Comparison of ENCODE assay signal across 23 cellular contexts in the genomic region with DNA sequence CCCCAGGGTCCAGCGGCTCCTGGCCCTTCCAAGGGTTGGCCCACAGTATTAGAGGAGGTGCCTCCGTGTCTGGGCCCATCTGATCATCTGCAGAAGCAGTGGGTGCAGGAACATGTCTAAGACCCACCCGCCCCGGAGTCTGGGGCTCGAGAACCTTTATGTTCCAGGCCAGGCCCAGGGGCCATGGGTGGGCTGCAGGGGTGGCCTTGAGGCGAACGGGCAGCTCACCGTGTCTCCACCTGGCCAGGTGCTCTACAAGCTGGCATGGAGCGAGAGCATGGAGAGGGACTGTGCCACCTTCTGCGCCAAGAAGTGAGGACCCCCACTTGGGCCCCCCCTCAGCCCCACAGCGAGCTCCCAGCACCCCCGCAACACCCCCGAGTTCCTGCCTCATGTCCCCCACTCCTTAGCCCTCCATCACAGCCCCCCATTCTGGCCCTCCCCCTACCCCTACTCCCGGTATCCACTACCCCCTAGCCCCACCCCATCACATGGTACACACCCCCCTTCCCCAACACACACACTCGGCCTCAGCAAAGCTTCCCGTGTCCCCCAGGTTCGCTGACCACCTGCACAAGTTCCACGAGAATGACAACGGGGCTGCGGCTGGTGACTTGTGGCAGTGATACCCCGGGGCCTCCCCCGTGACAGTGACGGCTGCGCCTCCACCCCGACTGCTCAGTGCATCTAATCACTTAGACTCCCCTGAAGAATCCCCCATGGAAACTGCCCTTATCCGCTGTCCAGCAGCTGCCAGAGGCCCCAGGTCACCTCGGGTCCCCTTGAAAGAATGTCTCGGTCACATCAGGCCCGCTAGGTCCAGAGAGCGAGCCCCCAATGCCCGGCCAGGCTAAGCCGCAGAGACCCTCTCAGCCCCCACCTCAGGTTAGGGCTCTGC.
"Had no signal": no experiment of that assay in that cellular context is flagged by ENCODE, and none has a peak within 500 bp of the region (broad histone marks: within the 10 kb centered on the region; RNA-seq: fewer than 3 reads in every experiment).

No MANE protein-coding gene starts in this region.

- H3K9me3 Mint-ChIP-seq: activated CD4-positive, alpha-beta memory T cell treated with anti-CD3 and anti-CD28 coated beads, Interleukin-2, amount 10 ng/mL, durations not matched to agents 7 days and 5 days; activated naive CD4-positive, alpha-beta T cell treated with anti-CD3 and anti-CD28 coated beads for 36 hours; activated T-helper 17 cell treated with anti-CD3 and anti-CD28 coated beads, Interleukin-2, amount 50 U/mL, for 72 hours; brain; T-cell had no signal

- H2AFZ ChIP-seq: PC-9 had no signal

- H3K9ac ChIP-seq: KMS-11 had no signal

- H3K4me3 Mint-ChIP-seq: activated CD4-positive, alpha-beta memory T cell treated with anti-CD3 and anti-CD28 coated beads, Interleukin-2, amount 10 ng/mL, durations not matched to agents 7 days and 5 days; activated naive CD4-positive, alpha-beta T cell treated with anti-CD3 and anti-CD28 coated beads for 36 hours; activated naive CD8-positive, alpha-beta T cell; T-cell had no signal

- H3K27ac Mint-ChIP-seq: activated CD4-positive, alpha-beta memory T cell treated with anti-CD3 and anti-CD28 coated beads, Interleukin-2, amount 10 ng/mL, durations not matched to agents 7 days and 5 days; activated naive CD4-positive, alpha-beta T cell treated with anti-CD3 and anti-CD28 coated beads for 36 hours; activated naive CD8-positive, alpha-beta T cell; activated T-helper 17 cell treated with anti-CD3 and anti-CD28 coated beads, Interleukin-2, amount 50 U/mL, for 72 hours; T-cell had no signal

- H3K9me3 ChIP-seq: MG63 had no signal

- DNase-seq: activated CD4-positive, alpha-beta memory T cell treated with anti-CD3 and anti-CD28 coated beads, Interleukin-2, amount 10 ng/mL, durations not matched to agents 7 days and 5 days; activated CD4-positive, alpha-beta T cell treated with anti-CD3 and anti-CD28 coated beads, Interleukin-2, amount 50 U/mL, for 1 hour; activated CD4-positive, CD25-positive, alpha-beta regulatory T cell; activated gamma-delta T cell; activated naive CD4-positive, alpha-beta T cell treated with anti-CD3 and anti-CD28 coated beads for 36 hours; activated T-cell treated with anti-CD3 and anti-CD28 coated beads for 4 hours; activated T-cell treated with anti-CD3 and anti-CD28 coated beads, Interleukin-2, amount 50 U/mL, for 48 hours; amygdala; MG63; MV-4-11; NCI-H1092 treated with DMSO at 0.1 percent for 48 hours; NCI-H1417 treated with DMSO at 0.1 percent for 48 hours; NCI-H1694; NCI-H2029 treated with DMSO at 0.1 percent for 48 hours; NCI-H510A treated with DMSO at 0.1 percent for 48 hours; PC-9; SIG-M5; T-cell had no signal

- H3K4me3 ChIP-seq: MG63, PC-9 had no signal

- H3K36me3 ChIP-seq: MG63 had no signal

- H3K27me3 ChIP-seq: MG63 had no signal

- ATAC-seq: activated T-helper 17 cell treated with anti-CD3 and anti-CD28 coated beads, Interleukin-2, amount 50 U/mL, for 72 hours; T-cell had no signal

- H3K27me3 Mint-ChIP-seq: activated naive CD8-positive, alpha-beta T cell; activated T-helper 17 cell treated with anti-CD3 and anti-CD28 coated beads, Interleukin-2, amount 50 U/mL, for 72 hours; brain; T-cell had no signal

- H3K27ac ChIP-seq: KMS-11, PC-9, VCaP had no signal

- H3K36me3 Mint-ChIP-seq: activated naive CD8-positive, alpha-beta T cell; brain; T-cell had no signal

- H3K4me2 ChIP-seq: KMS-11, PC-9 had no signal
